Comparison of ENCODE assay signal across 10 cellular contexts in genomic region chr21:45294509-45295291, GRCh38. TPM values are rescaled to one million over a fixed set of nuclear protein-coding genes. Genes with fewer than 3 reads are reported as not detected.
DNase-seq lines count a peak whose midpoint lies in the region; ATAC-seq, FAIRE-seq and TF ChIP-seq lines count a peak whose summit lies in the region.
"Had no signal": no experiment of that assay in that cellular context is flagged by ENCODE, and none has a peak within 500 bp of the region (broad histone marks: within the 10 kb centered on the region; RNA-seq: fewer than 3 reads in every experiment).

No MANE protein-coding gene starts in this region.

- H3K9me1 ChIP-seq in endothelial cell of umbilical vein (replicated peaks; ENCODE audit: control insufficient read depth, extremely low read depth, insufficient read depth, low read length): no peaks in the 10 kb centered on the region

- peak overlapping the region; percentile 97 for H3K9ac ChIP-seq in endothelial cell of umbilical vein (replicated peaks; ENCODE audit: extremely low read depth, insufficient read depth, low read length)
- peak overlapping the region; percentile 87 for H3K9ac ChIP-seq in muscle layer of colon (ENCODE audit: low read length)

- H2AFZ ChIP-seq in endothelial cell of umbilical vein (ENCODE audit: low read depth, low read length): no peak overlapping the region

- in situ Hi-C loops in G401 (cut with HindIII; ENCODE audit: low sequenced_read_pairs): no loop called here

- H3K4me3 ChIP-seq in endothelial cell of umbilical vein (replicated peaks in 1 of 3; ENCODE audit: insufficient read depth in 1 of 3, low read depth in 1 of 3, low read length in 3 of 3): no peak overlapping the region
- no peak overlapping the region for H3K4me3 ChIP-seq in muscle layer of colon (ENCODE audit: low read depth in 1 of 2, low read length in 2 of 2)

- intact Hi-C loops in endothelial cell of umbilical vein (cut with micrococcal nuclease): loop anchor here (1.0 to 5.0 kb wide), 5 partner anchors 15 to 528 kb away; no protein-coding TSS in a partner anchor
- intact Hi-C loops in activated naive CD4-positive, alpha-beta T cell treated with anti-CD3 and anti-CD28 coated beads for 36 hours (cut with micrococcal nuclease): loop anchor here (5.0 kb wide), 3 partner anchors 63 to 258 kb away; no protein-coding TSS in a partner anchor

- peak; percentile 87 for TF ChIP-seq POLR2A in endothelial cell of umbilical vein (IDR thresholded peaks at IDR 0.05; ENCODE audit: low read depth, low read length)

- CTCF ChIA-PET in endothelial cell of umbilical vein (lab: Charles Lee): interaction anchor here (0.7 to 3.8 kb wide), 11 partner anchors 14 to 526 kb away, joined by 3 to 42 read pairs (median 4); no protein-coding TSS in a partner anchor
- CTCF ChIA-PET in activated naive CD4-positive, alpha-beta T cell treated with anti-CD3 and anti-CD28 coated beads for 36 hours (lab: Charles Lee): interaction anchor here (1.3 kb wide), 1 partner anchor 345 kb away, joined by 3 read pairs; no protein-coding TSS in a partner anchor

- DNase-seq in activated naive CD8-positive, alpha-beta T cell treated with anti-CD3 and anti-CD28 coated beads, Interleukin-2, amount 10 ng/mL, durations not matched to agents 7 days and 5 days: peak; percentile 24
- DNase-seq in activated naive CD8-positive, alpha-beta T cell treated with anti-CD3 and anti-CD28 coated beads for 36 hours: no peak
- DNase-seq in endothelial cell of umbilical vein (ENCODE audit: low read depth, low spot score): peak; percentile 98
- DNase-seq in G401 (ENCODE audit: low spot score): no peak
- no peak for DNase-seq in MV-4-11 (lab: John Stamatoyannopoulos, UW)
- no peak for DNase-seq in activated naive CD4-positive, alpha-beta T cell treated with anti-CD3 and anti-CD28 coated beads for 36 hours
- DNase-seq: GF-D8 had no signal

- H3K4me1 Mint-ChIP-seq in activated naive CD8-positive, alpha-beta T cell treated with anti-CD3 and anti-CD28 coated beads, Interleukin-2, amount 10 ng/mL, durations not matched to agents 7 days and 5 days: peaks cover 7% of the 10 kb centered on the region
- peaks cover 10% of the 10 kb centered on the region for H3K4me1 Mint-ChIP-seq in activated naive CD8-positive, alpha-beta T cell treated with anti-CD3 and anti-CD28 coated beads for 36 hours
- H3K4me1 Mint-ChIP-seq in activated naive CD4-positive, alpha-beta T cell treated with anti-CD3 and anti-CD28 coated beads for 36 hours (ENCODE audit: low read depth): peaks cover 19% of the 10 kb centered on the region

- POLR2A ChIA-PET in activated naive CD8-positive, alpha-beta T cell treated with anti-CD3 and anti-CD28 coated beads, Interleukin-2, amount 10 ng/mL, durations not matched to agents 7 days and 5 days (lab: Charles Lee): no interaction called here
- POLR2A ChIA-PET in endothelial cell of umbilical vein (lab: Charles Lee): interaction anchor here (0.9 kb wide), 1 partner anchor 14 kb away, joined by 3 read pairs; no protein-coding TSS in a partner anchor

- dilution Hi-C loops in endothelial cell of umbilical vein (cut with MboI; ENCODE audit: extremely low pct_ligation_motif_present, low sequenced_read_pairs): no loop called here

- H3K36me3 ChIP-seq in endothelial cell of umbilical vein (ENCODE audit: control insufficient read depth in 2 of 2, extremely low read depth in 1 of 2, insufficient read depth in 2 of 2, low read length in 2 of 2) (no peaks in the 10 kb centered on the region), muscle layer of colon (ENCODE audit: insufficient read depth, low read length) (no peaks in the 10 kb centered on the region)

- FAIRE-seq in endothelial cell of umbilical vein (lab: Jason Lieb, UNC): peak; percentile 100
- FAIRE-seq: islet of Langerhans had no signal

- peaks cover 2% of the 10 kb centered on the region for H3K27me3 Mint-ChIP-seq in activated naive CD8-positive, alpha-beta T cell treated with anti-CD3 and anti-CD28 coated beads, Interleukin-2, amount 10 ng/mL, durations not matched to agents 7 days and 5 days
- H3K27me3 Mint-ChIP-seq in activated naive CD8-positive, alpha-beta T cell treated with anti-CD3 and anti-CD28 coated beads for 36 hours: peaks cover 5% of the 10 kb centered on the region
- no peaks in the 10 kb centered on the region for H3K27me3 Mint-ChIP-seq in activated naive CD4-positive, alpha-beta T cell treated with anti-CD3 and anti-CD28 coated beads for 36 hours (ENCODE audit: low read depth)

- H3K36me3 Mint-ChIP-seq in activated naive CD8-positive, alpha-beta T cell treated with anti-CD3 and anti-CD28 coated beads, Interleukin-2, amount 10 ng/mL, durations not matched to agents 7 days and 5 days: no peaks in the 10 kb centered on the region
- no peaks in the 10 kb centered on the region for H3K36me3 Mint-ChIP-seq in activated naive CD8-positive, alpha-beta T cell treated with anti-CD3 and anti-CD28 coated beads for 36 hours
- H3K36me3 Mint-ChIP-seq in activated naive CD4-positive, alpha-beta T cell treated with anti-CD3 and anti-CD28 coated beads for 36 hours (ENCODE audit: low read depth): no peaks in the 10 kb centered on the region

- H3K9me3 ChIP-seq in endothelial cell of umbilical vein (replicated peaks; ENCODE audit: control insufficient read depth, insufficient read depth, low read length) (no peaks in the 10 kb centered on the region), muscle layer of colon (ENCODE audit: low read length) (no peaks in the 10 kb centered on the region)

- H3K79me2 ChIP-seq in endothelial cell of umbilical vein (ENCODE audit: control insufficient read depth, insufficient read depth, low read length): peaks cover 13% of the 10 kb centered on the region

- peak overlapping the region; percentile 50 for H3K4me2 ChIP-seq in endothelial cell of umbilical vein (ENCODE audit: insufficient read depth, low read length)

- H3K9me3 Mint-ChIP-seq in activated naive CD8-positive, alpha-beta T cell treated with anti-CD3 and anti-CD28 coated beads, Interleukin-2, amount 10 ng/mL, durations not matched to agents 7 days and 5 days: no peaks in the 10 kb centered on the region
- H3K9me3 Mint-ChIP-seq in activated naive CD8-positive, alpha-beta T cell treated with anti-CD3 and anti-CD28 coated beads for 36 hours: no peaks in the 10 kb centered on the region
- no peaks in the 10 kb centered on the region for H3K9me3 Mint-ChIP-seq in activated naive CD4-positive, alpha-beta T cell treated with anti-CD3 and anti-CD28 coated beads for 36 hours

- no peaks in the 10 kb centered on the region for H4K20me1 ChIP-seq in endothelial cell of umbilical vein (replicated peaks; ENCODE audit: control insufficient read depth, extremely low read depth, insufficient read depth, low read length)

- no peak for ATAC-seq in activated naive CD8-positive, alpha-beta T cell treated with anti-CD3 and anti-CD28 coated beads, Interleukin-2, amount 10 ng/mL, durations not matched to agents 7 days and 5 days (ENCODE audit: low read depth)
- no peak for ATAC-seq in HG02840 (IDR thresholded peaks at IDR 0.05; ENCODE audit: low FRiP score, unreplicated experiment)

- H3K27ac ChIP-seq in endothelial cell of umbilical vein (ENCODE audit: insufficient read depth, low read depth, low read length) (peak overlapping the region; percentile 100), muscle layer of colon (ENCODE audit: low read depth, low read length) (peak overlapping the region; percentile 98)

- TF ChIP-seq CTCF in endothelial cell of umbilical vein (IDR thresholded peaks at IDR 0.05; ENCODE audit: extremely low read depth in 1 of 2, insufficient read depth in 1 of 2, low read depth in 1 of 2, low read length in 2 of 2): no peak

- BruUV-seq in endothelial cell of umbilical vein (replicated peaks; lab: Mats Ljungman, UMichigan): no TSS peak

- no peaks in the 10 kb centered on the region for H3K27me3 ChIP-seq in endothelial cell of umbilical vein (ENCODE audit: control insufficient read depth in 2 of 2, insufficient read depth in 2 of 2, low read length in 2 of 2)
- H3K27me3 ChIP-seq in muscle layer of colon (ENCODE audit: control insufficient read depth in 1 of 2, insufficient read depth in 2 of 2, low read length in 2 of 2): no peaks in the 10 kb centered on the region

- H3K27ac Mint-ChIP-seq in activated naive CD8-positive, alpha-beta T cell treated with anti-CD3 and anti-CD28 coated beads, Interleukin-2, amount 10 ng/mL, durations not matched to agents 7 days and 5 days: no peak overlapping the region
- no peak overlapping the region for H3K27ac Mint-ChIP-seq in activated naive CD8-positive, alpha-beta T cell treated with anti-CD3 and anti-CD28 coated beads for 36 hours
- no peak overlapping the region for H3K27ac Mint-ChIP-seq in activated naive CD4-positive, alpha-beta T cell treated with anti-CD3 and anti-CD28 coated beads for 36 hours

- H3K4me1 ChIP-seq in endothelial cell of umbilical vein (ENCODE audit: control insufficient read depth, extremely low read depth, insufficient read depth, low read length) (peaks cover 35% of the 10 kb centered on the region), muscle layer of colon (ENCODE audit: insufficient read depth, low read length) (peaks cover 50% of the 10 kb centered on the region)

- no peak overlapping the region for H3K4me3 Mint-ChIP-seq in activated naive CD8-positive, alpha-beta T cell treated with anti-CD3 and anti-CD28 coated beads, Interleukin-2, amount 10 ng/mL, durations not matched to agents 7 days and 5 days
- no peak overlapping the region for H3K4me3 Mint-ChIP-seq in activated naive CD8-positive, alpha-beta T cell treated with anti-CD3 and anti-CD28 coated beads for 36 hours
- H3K4me3 Mint-ChIP-seq in activated naive CD4-positive, alpha-beta T cell treated with anti-CD3 and anti-CD28 coated beads for 36 hours: no peak overlapping the region

TF ChIP-seq in endothelial cell of umbilical vein, 7 proteins besides CTCF, POLR2A, EP300 and RAD21 (continues in another document):
- TF ChIP-seq JUN (IDR thresholded peaks at IDR 0.05; ENCODE audit: borderline replicate concordance, insufficient read depth, insufficient read length, low read depth): peak; percentile 73

RNA-seq across cellular contexts. Expression of gene POFUT2, which starts 7.0 kb away (rescaled TPM):
- total RNA-seq in activated naive CD8-positive, alpha-beta T cell treated with anti-CD3 and anti-CD28 coated beads, Interleukin-2, amount 10 ng/mL, durations not matched to agents 7 days and 5 days: 10 to 100 TPM; 26.0 to 27.0 TPM
- total RNA-seq in activated naive CD8-positive, alpha-beta T cell treated with anti-CD3 and anti-CD28 coated beads for 36 hours: 10 to 100 TPM; 11.6 to 13.3 TPM
- 47.5 and 48.9 TPM in 2 replicates for total RNA-seq in endothelial cell of umbilical vein
- polyA plus RNA-seq in endothelial cell of umbilical vein: 29.6 and 30.7 TPM in 2 replicates
- 23.4 and 24.8 TPM in 2 replicates for polyA plus RNA-seq in endothelial cell of umbilical vein (2011; cell fraction: cytosol; rRNA removed)
- 111 and 122 TPM in 2 replicates for polyA plus RNA-seq in endothelial cell of umbilical vein (2011; cell fraction: nucleus; rRNA removed)
- 34.1 and 48.5 TPM in 2 replicates for polyA plus RNA-seq in endothelial cell of umbilical vein (2012)
- polyA minus RNA-seq in endothelial cell of umbilical vein: 22.6 and 24.2 TPM in 2 replicates
- 1.6 TPM for polyA minus RNA-seq in endothelial cell of umbilical vein (2011; cell fraction: cytosol; rRNA and poly(A)+ RNA removed)
- polyA minus RNA-seq in endothelial cell of umbilical vein (2011; cell fraction: nucleus; rRNA and poly(A)+ RNA removed): 33.7 and 49.5 TPM in 2 replicates
- 12.6 and 25.5 TPM in 2 replicates for total RNA-seq in G401 (2014; rRNA removed; shearing (Covaris generic))
- 10 to 100 TPM; 14.4 to 15.9 TPM for total RNA-seq in activated naive CD4-positive, alpha-beta T cell treated with anti-CD3 and anti-CD28 coated beads for 36 hours

Comparison
In these comparisons a context has a peak if more than half of its experiments do, and no peak if none do; other contexts are left out.
1. DNase-seq: peak in activated naive CD8-positive, alpha-beta T cell treated with anti-CD3 and anti-CD28 coated beads, Interleukin-2, amount 10 ng/mL, durations not matched to agents 7 days and 5 days (single experiment) and endothelial cell of umbilical vein (single experiment); none in activated naive CD8-positive, alpha-beta T cell treated with anti-CD3 and anti-CD28 coated beads for 36 hours (single experiment), G401 (single experiment), MV-4-11 (single experiment) and activated naive CD4-positive, alpha-beta T cell treated with anti-CD3 and anti-CD28 coated beads for 36 hours (single experiment).